ENCODE assay signal across 24 cellular contexts in the genomic region with DNA sequence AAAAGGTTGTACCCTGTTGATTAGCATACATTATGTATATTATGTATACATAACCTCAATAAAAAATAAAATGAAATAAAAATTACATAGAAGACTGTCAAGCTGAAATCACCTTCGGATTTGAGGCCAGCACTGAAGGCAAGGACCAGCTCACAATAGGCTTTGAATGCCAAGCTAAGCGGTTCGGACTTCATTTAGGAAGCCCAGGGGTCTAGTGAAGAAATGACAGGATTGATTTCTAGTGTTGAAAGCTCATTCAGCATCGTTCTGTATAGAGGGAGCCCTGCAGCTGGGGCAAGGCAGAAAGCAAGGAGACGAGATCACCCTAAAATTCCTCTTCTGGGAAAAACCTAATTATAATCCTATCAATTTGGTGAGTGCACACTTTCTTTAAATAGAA.
"Had no signal": no experiment of that assay in that cellular context is flagged by ENCODE, and none has a peak within 500 bp of the region (broad histone marks: within the 10 kb centered on the region; RNA-seq: fewer than 3 reads in every experiment).

No MANE protein-coding gene starts in this region.

- H3K4me1 ChIP-seq: Peyer's patch, SJCRH30 had no signal

- H3K9me3 ChIP-seq: Peyer's patch, SJCRH30, SK-N-SH had no signal

- H3K9ac ChIP-seq: SK-N-SH had no signal

- H3K27ac Mint-ChIP-seq: activated CD4-positive, alpha-beta memory T cell treated with anti-CD3 and anti-CD28 coated beads, Interleukin-2, amount 10 ng/mL, durations not matched to agents 7 days and 5 days; activated CD4-positive, alpha-beta T cell treated with anti-CD3 and anti-CD28 coated beads for 36 hours; activated naive CD4-positive, alpha-beta T cell treated with anti-CD3 and anti-CD28 coated beads, Interleukin-2, amount 10 ng/mL, durations not matched to agents 7 days and 5 days; activated naive CD8-positive, alpha-beta T cell treated with anti-CD3 and anti-CD28 coated beads for 36 hours; activated T-cell treated with anti-CD3 and anti-CD28 coated beads, Interleukin-2, amount 50 U/mL, for 72 hours; activated T-helper 2 cell treated with anti-CD3 and anti-CD28 coated beads, Interferon-gamma antibody, Interleukin-2, Interleukin-4, amounts not matched to agents 10 μg/mL and 5 μg/mL and 100 μg/mL, durations not matched to agents 14 hours and 24 hours and 36 hours had no signal

- H3K36me3 Mint-ChIP-seq: activated naive CD4-positive, alpha-beta T cell treated with anti-CD3 and anti-CD28 coated beads, Interleukin-2, amount 10 ng/mL, durations not matched to agents 7 days and 5 days; activated naive CD8-positive, alpha-beta T cell treated with anti-CD3 and anti-CD28 coated beads for 36 hours had no signal

- H3K9me3 Mint-ChIP-seq: activated CD4-positive, alpha-beta memory T cell treated with anti-CD3 and anti-CD28 coated beads, Interleukin-2, amount 10 ng/mL, durations not matched to agents 7 days and 5 days; activated naive CD4-positive, alpha-beta T cell treated with anti-CD3 and anti-CD28 coated beads, Interleukin-2, amount 10 ng/mL, durations not matched to agents 7 days and 5 days; activated naive CD8-positive, alpha-beta T cell treated with anti-CD3 and anti-CD28 coated beads for 36 hours; activated T-cell treated with anti-CD3 and anti-CD28 coated beads, Interleukin-2, amount 50 U/mL, for 72 hours; activated T-helper 2 cell treated with anti-CD3 and anti-CD28 coated beads, Interferon-gamma antibody, Interleukin-2, Interleukin-4, amounts not matched to agents 10 μg/mL and 5 μg/mL and 100 μg/mL, durations not matched to agents 14 hours and 24 hours and 36 hours had no signal

- H3K36me3 ChIP-seq: brain microvascular endothelial cell, Peyer's patch, SJCRH30 had no signal

- H3K4me3 Mint-ChIP-seq: activated CD4-positive, alpha-beta memory T cell treated with anti-CD3 and anti-CD28 coated beads, Interleukin-2, amount 10 ng/mL, durations not matched to agents 7 days and 5 days; activated CD4-positive, alpha-beta T cell treated with anti-CD3 and anti-CD28 coated beads for 36 hours; activated naive CD4-positive, alpha-beta T cell treated with anti-CD3 and anti-CD28 coated beads, Interleukin-2, amount 10 ng/mL, durations not matched to agents 7 days and 5 days; activated naive CD8-positive, alpha-beta T cell treated with anti-CD3 and anti-CD28 coated beads for 36 hours; activated T-cell treated with anti-CD3 and anti-CD28 coated beads, Interleukin-2, amount 50 U/mL, for 72 hours had no signal

- H3K27me3 ChIP-seq: brain microvascular endothelial cell, Peyer's patch had no signal

- DNase-seq: activated CD4-positive, alpha-beta memory T cell treated with anti-CD3 and anti-CD28 coated beads, Interleukin-2, amount 10 ng/mL, durations not matched to agents 7 days and 5 days; activated CD4-positive, alpha-beta T cell treated with anti-CD3 and anti-CD28 coated beads for 36 hours; activated CD4-positive, alpha-beta T cell treated with anti-CD3 and anti-CD28 coated beads, Interleukin-2, amount 50 U/mL, for 1 hour; activated gamma-delta T cell treated with Interleukin-2 at 50 U/mL for 16 hours; activated naive CD4-positive, alpha-beta T cell treated with anti-CD3 and anti-CD28 coated beads, Interleukin-2, amount 10 ng/mL, durations not matched to agents 7 days and 5 days; activated naive CD8-positive, alpha-beta T cell treated with anti-CD3 and anti-CD28 coated beads for 36 hours; activated T-cell treated with anti-CD3 and anti-CD28 coated beads for 4 hours; activated T-cell treated with anti-CD3 and anti-CD28 coated beads, Interleukin-2, amount 50 U/mL, for 72 hours; brain microvascular endothelial cell; Karpas-422; MM.1S; NCI-H1105; NCI-H1436; NCI-H1694 treated with DMSO at 0.1 percent for 48 hours; NCI-H2029 treated with DMSO at 0.1 percent for 48 hours; NCI-H510A treated with DMSO at 0.1 percent for 48 hours; Right ventricle myocardium superior; SJCRH30; SK-N-SH; T-helper 1 cell had no signal

- H3K27ac ChIP-seq: brain microvascular endothelial cell, Peyer's patch, RWPE1, SJCRH30, VCaP had no signal

- ATAC-seq: activated CD4-positive, alpha-beta T cell treated with anti-CD3 and anti-CD28 coated beads for 36 hours; activated T-cell treated with anti-CD3 and anti-CD28 coated beads, Interleukin-2, amount 50 U/mL, for 72 hours had no signal

- H3K4me3 ChIP-seq: Peyer's patch, SJCRH30 had no signal
